In genomic region chr14:101169267-101169666, GRCh38 we compare ENCODE assay signal across 38 cellular contexts.
"Had no signal": no experiment of that assay in that cellular context is flagged by ENCODE, and none has a peak within 500 bp of the region (broad histone marks: within the 10 kb centered on the region; RNA-seq: fewer than 3 reads in every experiment).

No MANE protein-coding gene starts in this region.

- H3K4me1 Mint-ChIP-seq: activated CD4-positive, alpha-beta memory T cell treated with anti-CD3 and anti-CD28 coated beads, Interleukin-2, amount 10 ng/mL, durations not matched to agents 7 days and 5 days; activated CD4-positive, alpha-beta T cell treated with anti-CD3 and anti-CD28 coated beads for 36 hours; activated CD4-positive, alpha-beta T cell treated with anti-CD3 and anti-CD28 coated beads, Interleukin-2, amount 10 ng/mL, durations not matched to agents 7 days and 5 days; activated CD8-positive, alpha-beta memory T cell treated with anti-CD3 and anti-CD28 coated beads, Interleukin-2, amount 10 ng/mL, durations not matched to agents 7 days and 5 days; activated naive CD4-positive, alpha-beta T cell treated with anti-CD3 and anti-CD28 coated beads, Interleukin-2, amount 10 ng/mL, durations not matched to agents 7 days and 5 days; activated naive CD4-positive, alpha-beta T cell treated with anti-CD3 and anti-CD28 coated beads, Interleukin-2, amount 50 U/mL, for 24 hours; activated naive CD8-positive, alpha-beta T cell treated with anti-CD3 and anti-CD28 coated beads, Interleukin-2, amount 10 ng/mL, durations not matched to agents 7 days and 5 days; activated naive CD8-positive, alpha-beta T cell treated with anti-CD3 and anti-CD28 coated beads, Interleukin-2, amount 50 U/mL, for 24 hours; central memory CD8-positive, alpha-beta T cell; WTC11 had no signal

- H3K27ac ChIP-seq: ascending aorta, cardiac muscle cell, WERI-Rb-1 had no signal

- H3K27ac Mint-ChIP-seq: activated CD4-positive, alpha-beta memory T cell treated with anti-CD3 and anti-CD28 coated beads, Interleukin-2, amount 10 ng/mL, durations not matched to agents 7 days and 5 days; activated CD4-positive, alpha-beta T cell treated with anti-CD3 and anti-CD28 coated beads for 36 hours; activated CD4-positive, alpha-beta T cell treated with anti-CD3 and anti-CD28 coated beads, Interleukin-2, amount 10 ng/mL, durations not matched to agents 7 days and 5 days; activated CD8-positive, alpha-beta memory T cell treated with anti-CD3 and anti-CD28 coated beads, Interleukin-2, amount 10 ng/mL, durations not matched to agents 7 days and 5 days; activated CD8-positive, alpha-beta T cell treated with anti-CD3 and anti-CD28 coated beads, Interleukin-2, amount 10 ng/mL, durations not matched to agents 7 days and 5 days; activated naive CD4-positive, alpha-beta T cell treated with anti-CD3 and anti-CD28 coated beads, Interleukin-2, amount 10 ng/mL, durations not matched to agents 7 days and 5 days; activated naive CD4-positive, alpha-beta T cell treated with anti-CD3 and anti-CD28 coated beads, Interleukin-2, amount 50 U/mL, for 24 hours; activated naive CD8-positive, alpha-beta T cell; activated naive CD8-positive, alpha-beta T cell treated with anti-CD3 and anti-CD28 coated beads, Interleukin-2, amount 10 ng/mL, durations not matched to agents 7 days and 5 days; activated naive CD8-positive, alpha-beta T cell treated with anti-CD3 and anti-CD28 coated beads, Interleukin-2, amount 50 U/mL, for 24 hours; activated T-cell treated with anti-CD3 and anti-CD28 coated beads, Interleukin-2, amount 50 U/mL, for 24 hours; activated T-helper 2 cell treated with anti-CD3 and anti-CD28 coated beads, Interferon-gamma antibody, Interleukin-2, Interleukin-4, amounts not matched to agents 10 μg/mL and 5 μg/mL and 100 μg/mL, durations not matched to agents 14 hours and 24 hours and 36 hours; brain; T-helper 1 cell treated with Interleukin-12 subunit alpha and Interleukin-12 subunit beta and Interleukin-4 antibody, amounts not matched to agents 30 μg/mL and 1 μg/mL, for 36 hours; T-helper 2 cell treated with Interferon-gamma antibody and Interleukin-4, amounts not matched to agents 5 μg/mL and 100 μg/mL, for 36 hours; WTC11 had no signal

- H3K4me3 Mint-ChIP-seq: activated CD4-positive, alpha-beta memory T cell treated with anti-CD3 and anti-CD28 coated beads, Interleukin-2, amount 10 ng/mL, durations not matched to agents 7 days and 5 days; activated CD4-positive, alpha-beta T cell treated with anti-CD3 and anti-CD28 coated beads for 36 hours; activated CD4-positive, alpha-beta T cell treated with anti-CD3 and anti-CD28 coated beads, Interleukin-2, amount 10 ng/mL, durations not matched to agents 7 days and 5 days; activated CD8-positive, alpha-beta memory T cell treated with anti-CD3 and anti-CD28 coated beads, Interleukin-2, amount 10 ng/mL, durations not matched to agents 7 days and 5 days; activated CD8-positive, alpha-beta T cell treated with anti-CD3 and anti-CD28 coated beads, Interleukin-2, amount 10 ng/mL, durations not matched to agents 7 days and 5 days; activated naive CD4-positive, alpha-beta T cell treated with anti-CD3 and anti-CD28 coated beads, Interleukin-2, amount 10 ng/mL, durations not matched to agents 7 days and 5 days; activated naive CD4-positive, alpha-beta T cell treated with anti-CD3 and anti-CD28 coated beads, Interleukin-2, amount 50 U/mL, for 24 hours; activated naive CD8-positive, alpha-beta T cell; activated naive CD8-positive, alpha-beta T cell treated with anti-CD3 and anti-CD28 coated beads, Interleukin-2, amount 10 ng/mL, durations not matched to agents 7 days and 5 days; activated naive CD8-positive, alpha-beta T cell treated with anti-CD3 and anti-CD28 coated beads, Interleukin-2, amount 50 U/mL, for 24 hours; activated T-cell treated with anti-CD3 and anti-CD28 coated beads, Interleukin-2, amount 50 U/mL, for 24 hours; brain; central memory CD8-positive, alpha-beta T cell; T-helper 1 cell treated with Interleukin-12 subunit alpha and Interleukin-12 subunit beta and Interleukin-4 antibody, amounts not matched to agents 30 μg/mL and 1 μg/mL, for 36 hours; T-helper 2 cell treated with Interferon-gamma antibody and Interleukin-4, amounts not matched to agents 5 μg/mL and 100 μg/mL, for 36 hours; WTC11 had no signal

- H3K9me3 Mint-ChIP-seq: activated CD4-positive, alpha-beta memory T cell treated with anti-CD3 and anti-CD28 coated beads, Interleukin-2, amount 10 ng/mL, durations not matched to agents 7 days and 5 days had no signal

- ATAC-seq: activated CD4-positive, alpha-beta T cell treated with anti-CD3 and anti-CD28 coated beads for 36 hours; activated CD4-positive, CD25-positive, alpha-beta regulatory T cell treated with anti-CD3 and anti-CD28 coated beads, Interleukin-2, amount 50 U/mL, for 24 hours; activated CD8-positive, alpha-beta memory T cell treated with anti-CD3 and anti-CD28 coated beads, Interleukin-2, amount 10 ng/mL, durations not matched to agents 7 days and 5 days; activated CD8-positive, alpha-beta T cell treated with anti-CD3 and anti-CD28 coated beads, Interleukin-2, amount 10 ng/mL, durations not matched to agents 7 days and 5 days; activated naive CD8-positive, alpha-beta T cell treated with anti-CD3 and anti-CD28 coated beads, Interleukin-2, amount 50 U/mL, for 24 hours; WTC11 had no signal

- H3K4me3 ChIP-seq: ascending aorta, cardiac muscle cell had no signal

- H3K4me1 ChIP-seq: ascending aorta had no signal

- H3K36me3 Mint-ChIP-seq: activated CD8-positive, alpha-beta memory T cell treated with anti-CD3 and anti-CD28 coated beads, Interleukin-2, amount 10 ng/mL, durations not matched to agents 7 days and 5 days; activated naive CD4-positive, alpha-beta T cell treated with anti-CD3 and anti-CD28 coated beads, Interleukin-2, amount 10 ng/mL, durations not matched to agents 7 days and 5 days; activated naive CD8-positive, alpha-beta T cell; activated naive CD8-positive, alpha-beta T cell treated with anti-CD3 and anti-CD28 coated beads, Interleukin-2, amount 10 ng/mL, durations not matched to agents 7 days and 5 days had no signal

- H3K36me3 ChIP-seq: ascending aorta, cardiac muscle cell, WERI-Rb-1 had no signal

- H3K27me3 Mint-ChIP-seq: activated CD4-positive, alpha-beta memory T cell treated with anti-CD3 and anti-CD28 coated beads, Interleukin-2, amount 10 ng/mL, durations not matched to agents 7 days and 5 days; activated CD8-positive, alpha-beta memory T cell treated with anti-CD3 and anti-CD28 coated beads, Interleukin-2, amount 10 ng/mL, durations not matched to agents 7 days and 5 days; activated naive CD4-positive, alpha-beta T cell treated with anti-CD3 and anti-CD28 coated beads, Interleukin-2, amount 10 ng/mL, durations not matched to agents 7 days and 5 days had no signal

- H3K27me3 ChIP-seq: ascending aorta, cardiac muscle cell had no signal

- DNase-seq: activated CD4-positive, alpha-beta memory T cell treated with anti-CD3 and anti-CD28 coated beads, Interleukin-2, amount 10 ng/mL, durations not matched to agents 7 days and 5 days; activated CD4-positive, alpha-beta T cell treated with anti-CD3 and anti-CD28 coated beads for 1 hour; activated CD4-positive, alpha-beta T cell treated with anti-CD3 and anti-CD28 coated beads for 36 hours; activated CD4-positive, alpha-beta T cell treated with anti-CD3 and anti-CD28 coated beads for 48 hours; activated CD4-positive, alpha-beta T cell treated with anti-CD3 and anti-CD28 coated beads, Interleukin-2, amount 10 ng/mL, durations not matched to agents 7 days and 5 days; activated CD4-positive, alpha-beta T cell treated with anti-CD3 and anti-CD28 coated beads, Interleukin-2, amount 50 U/mL, for 48 hours; activated CD4-positive, CD25-positive, alpha-beta regulatory T cell; activated CD8-positive, alpha-beta memory T cell treated with anti-CD3 and anti-CD28 coated beads for 24 hours; activated CD8-positive, alpha-beta memory T cell treated with anti-CD3 and anti-CD28 coated beads, Interleukin-2, amount 10 ng/mL, durations not matched to agents 7 days and 5 days; activated CD8-positive, alpha-beta memory T cell treated with anti-CD3 and anti-CD28 coated beads, Interleukin-2, amount 50 U/mL, for 48 hours; activated CD8-positive, alpha-beta T cell treated with anti-CD3 and anti-CD28 coated beads, Interleukin-2, amount 10 ng/mL, durations not matched to agents 7 days and 5 days; activated effector memory CD4-positive, alpha-beta T cell treated with Interleukin-2 at 50 U/mL for 16 hours; activated gamma-delta T cell; activated naive CD4-positive, alpha-beta T cell treated with anti-CD3 and anti-CD28 coated beads, Interleukin-2, amount 10 ng/mL, durations not matched to agents 7 days and 5 days; activated naive CD4-positive, alpha-beta T cell treated with Interleukin-2 at 50 U/mL for 16 hours; activated naive CD8-positive, alpha-beta T cell treated with anti-CD3 and anti-CD28 coated beads, Interleukin-2, amount 10 ng/mL, durations not matched to agents 7 days and 5 days; activated naive CD8-positive, alpha-beta T cell treated with anti-CD3 and anti-CD28 coated beads, Interleukin-2, amount 50 U/mL, for 24 hours; activated T-cell treated with anti-CD3 and anti-CD28 coated beads, Interleukin-2, amount 50 U/mL, for 24 hours; activated T-cell treated with anti-CD3 and anti-CD28 coated beads, Interleukin-2, amount 50 U/mL, for 48 hours; amygdala; anterior cingulate cortex; caudate nucleus; cerebellar nuclear complex; T-helper 1 cell; T-helper 2 cell; T-helper 9 cell; WERI-Rb-1 had no signal
